In genomic region chr11:2268911-2269600, GRCh38 we compare ENCODE assay signal across 8 cellular contexts. TPM values are rescaled to one million over a fixed set of nuclear protein-coding genes. Genes with fewer than 3 reads are reported as not detected.
DNase-seq lines count a peak whose midpoint lies in the region; ATAC-seq and TF ChIP-seq lines count a peak whose summit lies in the region.

No MANE protein-coding gene starts in this region.

- peak overlapping the region in 2 of 10 donors; percentile 29 to 89 for H3K27ac ChIP-seq in heart right ventricle

- peaks cover 27 to 70% (median 62%) of the 10 kb centered on the region in 7 donors for H3K27me3 ChIP-seq in heart right ventricle

- peak overlapping the region; percentile 15 to 56 (median 43) for H3K4me3 ChIP-seq in heart right ventricle

- ATAC-seq in heart right ventricle (peak in 3 of 8 donors; percentile 30 to 37 (median 32)), GM21529 (IDR thresholded peaks at IDR 0.05; ENCODE audit: unreplicated experiment) (no peak), GM19455 (IDR thresholded peaks at IDR 0.05; ENCODE audit: unreplicated experiment) (no peak)

- 1% methylated on average over 70 to 84 of the region's 84 CpGs for WGBS in heart right ventricle, 2 donors

- H3K36me3 ChIP-seq in heart right ventricle = no peaks in the 10 kb centered on the region

- H3K9me3 ChIP-seq in heart right ventricle = no peaks in the 10 kb centered on the region

- no peak for TF ChIP-seq CTCF in heart right ventricle (IDR thresholded peaks at IDR 0.05)

- intact Hi-C loops in heart right ventricle (cut with DNase I) = no loop called here

- peak; percentile 48 for DNase-seq in DMS153 treated with DMSO at 0.1 percent for 48 hours (lab: John Stamatoyannopoulos, UW; ENCODE audit: unreplicated experiment)
- peak; percentile 71 for DNase-seq in NCI-H748 (lab: John Stamatoyannopoulos, UW; ENCODE audit: unreplicated experiment)
- DNase-seq in activated T-helper 9 cell treated with anti-CD3 and anti-CD28 coated beads, Interleukin-2, amount 50 U/mL, for 16 hours (ENCODE audit: low read depth) = peak; percentile 78
- DNase-seq in heart right ventricle = peak; percentile 17 to 49
- DNase-seq in retina = peak; percentile 60
- no peak for DNase-seq in T1000 (lab: John Stamatoyannopoulos, UW)

- peaks cover 3 to 38% (median 23%) of the 10 kb centered on the region in 9 donors for H3K4me1 ChIP-seq in heart right ventricle

RNA-seq across cellular contexts. Expression of gene ASCL2, which starts 1.3 kb away (rescaled TPM):
- 1 to 10 TPM in 1 of 10 donors, under 1 TPM in 5, not detected in 4; 0.15 to 2.7 (median 0.29) TPM for total RNA-seq in heart right ventricle
- under 1 TPM; 0.16 to 0.22 TPM for polyA plus RNA-seq in heart right ventricle

RNA-seq across cellular contexts. Expression of gene C11orf21, which starts 32.7 kb away (rescaled TPM):
- 10 to 100 TPM; 15.1 to 56.2 (median 31.1) TPM for total RNA-seq in heart right ventricle
- polyA plus RNA-seq in heart right ventricle = 10 to 100 TPM in 1 of 2 donors, 1 to 10 TPM in 1; 2.6 to 73.4 TPM

RNA-seq across cellular contexts. Expression of gene TSPAN32, which starts 32.8 kb away (rescaled TPM):
- total RNA-seq in heart right ventricle = 10 to 100 TPM; 16.0 to 26.9 (median 23.3) TPM
- polyA plus RNA-seq in heart right ventricle = 10 to 100 TPM in 1 of 2 donors, 1 to 10 TPM in 1; 2.3 to 47.5 TPM
